Comparison of ENCODE assay signal across 27 cellular contexts in genomic region chr4:182804131-182804530, GRCh38.
"Had no signal": no experiment of that assay in that cellular context is flagged by ENCODE, and none has a peak within 500 bp of the region (broad histone marks: within the 10 kb centered on the region; RNA-seq: fewer than 3 reads in every experiment).

No MANE protein-coding gene starts in this region.

- H3K27me3 Mint-ChIP-seq: central memory CD8-positive, alpha-beta T cell had no signal

- DNase-seq: activated CD4-positive, alpha-beta memory T cell treated with anti-CD3 and anti-CD28 coated beads, Interleukin-2, amount 10 ng/mL, durations not matched to agents 7 days and 5 days; activated CD4-positive, alpha-beta T cell treated with anti-CD3 and anti-CD28 coated beads for 36 hours; activated CD4-positive, alpha-beta T cell treated with anti-CD3 and anti-CD28 coated beads, Interleukin-2, amount 10 ng/mL, durations not matched to agents 24 days and 14 days; activated CD4-positive, alpha-beta T cell treated with anti-CD3 and anti-CD28 coated beads, Interleukin-2, amount 50 U/mL, for 4 hours; activated CD4-positive, CD25-positive, alpha-beta regulatory T cell; activated CD4-positive, CD25-positive, alpha-beta regulatory T cell treated with anti-CD3 and anti-CD28 coated beads, Interleukin-2, amount 50 U/mL, for 72 hours; activated CD8-positive, alpha-beta memory T cell treated with anti-CD3 and anti-CD28 coated beads, Interleukin-2, amount 50 U/mL, for 48 hours; activated gamma-delta T cell; activated naive CD4-positive, alpha-beta T cell; activated naive CD4-positive, alpha-beta T cell treated with anti-CD3 and anti-CD28 coated beads, Interleukin-2, amount 10 ng/mL, durations not matched to agents 7 days and 5 days; activated naive CD8-positive, alpha-beta T cell treated with anti-CD3 and anti-CD28 coated beads, Interleukin-2, amount 10 ng/mL, durations not matched to agents 7 days and 5 days; activated T-cell treated with anti-CD3 and anti-CD28 coated beads for 4 hours; activated T-cell treated with anti-CD3 and anti-CD28 coated beads, Interleukin-2, amount 50 U/mL, for 24 hours; activated T-cell treated with anti-CD3 and anti-CD28 coated beads, Interleukin-2, amount 50 U/mL, for 72 hours; effector memory CD4-positive, alpha-beta T cell; erythroblast; foreskin keratinocyte; gastrocnemius medialis; T-helper 2 cell had no signal

- H3K9me3 Mint-ChIP-seq: activated CD4-positive, alpha-beta T cell treated with anti-CD3 and anti-CD28 coated beads, Interleukin-2, amount 10 ng/mL, durations not matched to agents 24 days and 14 days; activated naive CD4-positive, alpha-beta T cell treated with anti-CD3 and anti-CD28 coated beads, Interleukin-2, amount 50 U/mL, for 72 hours; activated T-cell treated with anti-CD3 and anti-CD28 coated beads, Interleukin-2, amount 50 U/mL, for 24 hours; activated T-cell treated with anti-CD3 and anti-CD28 coated beads, Interleukin-2, amount 50 U/mL, for 72 hours; central memory CD8-positive, alpha-beta T cell had no signal

- H3K4me1 ChIP-seq: ascending aorta, foreskin keratinocyte, gastrocnemius medialis had no signal

- H3K9me3 ChIP-seq: ascending aorta, gastrocnemius medialis had no signal

- H3K4me3 Mint-ChIP-seq: activated CD4-positive, alpha-beta memory T cell treated with anti-CD3 and anti-CD28 coated beads, Interleukin-2, amount 10 ng/mL, durations not matched to agents 7 days and 5 days; activated CD4-positive, alpha-beta T cell treated with anti-CD3 and anti-CD28 coated beads for 36 hours; activated CD4-positive, alpha-beta T cell treated with anti-CD3 and anti-CD28 coated beads, Interleukin-2, amount 10 ng/mL, durations not matched to agents 24 days and 14 days; activated naive CD4-positive, alpha-beta T cell treated with anti-CD3 and anti-CD28 coated beads, Interleukin-2, amount 10 ng/mL, durations not matched to agents 7 days and 5 days; activated naive CD8-positive, alpha-beta T cell treated with anti-CD3 and anti-CD28 coated beads, Interleukin-2, amount 10 ng/mL, durations not matched to agents 7 days and 5 days; activated T-cell treated with anti-CD3 and anti-CD28 coated beads, Interleukin-2, amount 50 U/mL, for 24 hours; activated T-cell treated with anti-CD3 and anti-CD28 coated beads, Interleukin-2, amount 50 U/mL, for 72 hours; brain; central memory CD8-positive, alpha-beta T cell; dendritic cell treated with granulocyte-macrophage colony-stimulating factor and Interleukin-4, amounts not matched to agents 40 ng/mL and 50 ng/mL, for 4 days had no signal

- H3K4me3 ChIP-seq: ascending aorta, coronary artery, dorsolateral prefrontal cortex, esophagus muscularis mucosa, gastrocnemius medialis had no signal

- H3K27me3 ChIP-seq: ascending aorta, foreskin keratinocyte, gastrocnemius medialis had no signal

- H3K27ac Mint-ChIP-seq: activated CD4-positive, alpha-beta memory T cell treated with anti-CD3 and anti-CD28 coated beads, Interleukin-2, amount 10 ng/mL, durations not matched to agents 7 days and 5 days; activated CD4-positive, alpha-beta T cell treated with anti-CD3 and anti-CD28 coated beads for 36 hours; activated CD4-positive, alpha-beta T cell treated with anti-CD3 and anti-CD28 coated beads, Interleukin-2, amount 10 ng/mL, durations not matched to agents 24 days and 14 days; activated naive CD4-positive, alpha-beta T cell treated with anti-CD3 and anti-CD28 coated beads, Interleukin-2, amount 10 ng/mL, durations not matched to agents 7 days and 5 days; activated naive CD4-positive, alpha-beta T cell treated with anti-CD3 and anti-CD28 coated beads, Interleukin-2, amount 50 U/mL, for 72 hours; activated naive CD8-positive, alpha-beta T cell treated with anti-CD3 and anti-CD28 coated beads, Interleukin-2, amount 10 ng/mL, durations not matched to agents 7 days and 5 days; activated T-cell treated with anti-CD3 and anti-CD28 coated beads, Interleukin-2, amount 50 U/mL, for 24 hours; activated T-cell treated with anti-CD3 and anti-CD28 coated beads, Interleukin-2, amount 50 U/mL, for 72 hours; dendritic cell treated with granulocyte-macrophage colony-stimulating factor and Interleukin-4, amounts not matched to agents 40 ng/mL and 50 ng/mL, for 4 days had no signal

- H3K36me3 Mint-ChIP-seq: activated naive CD4-positive, alpha-beta T cell treated with anti-CD3 and anti-CD28 coated beads, Interleukin-2, amount 10 ng/mL, durations not matched to agents 7 days and 5 days; activated naive CD4-positive, alpha-beta T cell treated with anti-CD3 and anti-CD28 coated beads, Interleukin-2, amount 50 U/mL, for 72 hours; activated naive CD8-positive, alpha-beta T cell treated with anti-CD3 and anti-CD28 coated beads, Interleukin-2, amount 10 ng/mL, durations not matched to agents 7 days and 5 days had no signal

- H3K27ac ChIP-seq: ascending aorta, coronary artery, dorsolateral prefrontal cortex, esophagus muscularis mucosa, foreskin keratinocyte, gastrocnemius medialis had no signal

- H3K36me3 ChIP-seq: ascending aorta, gastrocnemius medialis had no signal

- H3K4me1 Mint-ChIP-seq: central memory CD8-positive, alpha-beta T cell had no signal
